ENCODE assay signal across 8 cellular contexts in genomic region chr7:43647772-43648643, GRCh38.
DNase-seq lines count a peak whose midpoint lies in the region; ATAC-seq and TF ChIP-seq lines count a peak whose summit lies in the region.

No MANE protein-coding gene starts in this region.

- H2AFZ ChIP-seq in OCI-LY7 (ENCODE audit: low read length) (no peak overlapping the region), parathyroid adenoma (no peak overlapping the region)

- no peaks in the 10 kb centered on the region for H3K9me3 ChIP-seq in OCI-LY7 (ENCODE audit: low read length)
- H3K9me3 ChIP-seq in parathyroid adenoma (ENCODE audit: control insufficient read depth, low read length) = no peaks in the 10 kb centered on the region

- peaks cover 82% of the 10 kb centered on the region for H3K4me1 ChIP-seq in OCI-LY7 (ENCODE audit: insufficient read depth, low read length, poor library complexity, severe bottlenecking)
- H3K4me1 ChIP-seq in parathyroid adenoma = no peaks in the 10 kb centered on the region

- POLR2A ChIA-PET in OCI-LY7 (lab: Charles Lee) = interaction anchor here (1.1 to 4.2 kb wide), 8 partner anchors 9 to 66 kb away, joined by 4 to 27 read pairs (median 8); partner anchors contain the start of gene STK17A

- H3K4me2 ChIP-seq in OCI-LY7 (ENCODE audit: low read length) = peak overlapping the region; percentile 97
- H3K4me2 ChIP-seq in parathyroid adenoma (ENCODE audit: low read length) = no peak overlapping the region

- peak overlapping the region; percentile 74 for H3K4me3 Mint-ChIP-seq in activated naive CD8-positive, alpha-beta T cell treated with anti-CD3 and anti-CD28 coated beads, Interleukin-2, amount 50 U/mL, for 24 hours

- DNase-seq in ACHN = peak; percentile 93
- DNase-seq in OCI-LY7 (ENCODE audit: low spot score) = peak; percentile 57
- DNase-seq in activated naive CD8-positive, alpha-beta T cell treated with anti-CD3 and anti-CD28 coated beads, Interleukin-2, amount 50 U/mL, for 24 hours = peak; percentile 51
- DNase-seq in head of caudate nucleus = peak; percentile 43 to 88 (median 73)
- no peak for DNase-seq in ecto neural progenitor cell (ENCODE audit: low spot score)

- TF ChIP-seq CTCF in OCI-LY7 (conservative IDR thresholded peaks at IDR 0.05; ENCODE audit: low read length) = no peak
- no peak for TF ChIP-seq CTCF in parathyroid adenoma (IDR thresholded peaks at IDR 0.05)

- intact Hi-C loops in OCI-LY7 (cut with micrococcal nuclease; ENCODE audit: unreplicated experiment) (no loop called here), head of caudate nucleus (cut with DNase I) (no loop called here)

- peak overlapping the region; percentile 64 for H3K4me3 ChIP-seq in OCI-LY7 (ENCODE audit: low read depth, low read length, poor library complexity, severe bottlenecking)
- H3K4me3 ChIP-seq in parathyroid adenoma (ENCODE audit: low read depth, low read length) = no peak overlapping the region

- H3K27ac ChIP-seq in OCI-LY7 (ENCODE audit: low read depth, low read length, poor library complexity, severe bottlenecking) = peak overlapping the region; percentile 97
- H3K27ac ChIP-seq in parathyroid adenoma = peak overlapping the region; percentile 29

- H3K27me3 ChIP-seq in parathyroid adenoma (ENCODE audit: control insufficient read depth, insufficient read depth, low read length) = no peaks in the 10 kb centered on the region

- H4K20me1 ChIP-seq in OCI-LY7 (ENCODE audit: insufficient read depth, low read length) = peaks cover 6% of the 10 kb centered on the region; the same call in 1 of the 2 replicates

- CTCF ChIA-PET in OCI-LY7 (lab: Charles Lee; ENCODE audit: unreplicated experiment) = interaction anchor here (1.3 kb wide), 1 partner anchor 65 kb away, joined by 11 read pairs; the partner anchor contains the start of gene STK17A

- peaks cover 19% of the 10 kb centered on the region; the same call in 1 of the 2 replicates for H3K79me2 ChIP-seq in OCI-LY7 (ENCODE audit: insufficient read depth, low read depth, low read length)
- peaks cover 2% of the 10 kb centered on the region for H3K79me2 ChIP-seq in parathyroid adenoma

- H3K27me3 Mint-ChIP-seq in activated naive CD8-positive, alpha-beta T cell treated with anti-CD3 and anti-CD28 coated beads, Interleukin-2, amount 50 U/mL, for 24 hours = no peaks in the 10 kb centered on the region

- peaks cover 44% of the 10 kb centered on the region for H3K36me3 Mint-ChIP-seq in activated naive CD8-positive, alpha-beta T cell treated with anti-CD3 and anti-CD28 coated beads, Interleukin-2, amount 50 U/mL, for 24 hours (ENCODE audit: low read depth)

- peaks cover 42% of the 10 kb centered on the region for H3K36me3 ChIP-seq in OCI-LY7 (ENCODE audit: insufficient read depth, low read length)
- H3K36me3 ChIP-seq in parathyroid adenoma (ENCODE audit: control insufficient read depth, insufficient read depth, low read length) = no peaks in the 10 kb centered on the region

- no peaks in the 10 kb centered on the region for H3K9me3 Mint-ChIP-seq in activated naive CD8-positive, alpha-beta T cell treated with anti-CD3 and anti-CD28 coated beads, Interleukin-2, amount 50 U/mL, for 24 hours

- ATAC-seq in GM18519 (IDR thresholded peaks at IDR 0.05; ENCODE audit: low FRiP score, unreplicated experiment) (peak; percentile 27), HG03442 (IDR thresholded peaks at IDR 0.05; ENCODE audit: unreplicated experiment) (peak; percentile 18)
- ATAC-seq in activated naive CD8-positive, alpha-beta T cell treated with anti-CD3 and anti-CD28 coated beads, Interleukin-2, amount 50 U/mL, for 24 hours = peak; percentile 74

- H3K9me2 ChIP-seq in OCI-LY7 (ENCODE audit: insufficient read depth, low read length) = no peaks in the 10 kb centered on the region

- TSS peak; percentile 39 for BruUV-seq in OCI-LY7 (replicated peaks; lab: Mats Ljungman, UMichigan)

- H3K4me1 Mint-ChIP-seq in activated naive CD8-positive, alpha-beta T cell treated with anti-CD3 and anti-CD28 coated beads, Interleukin-2, amount 50 U/mL, for 24 hours = peaks cover 99% of the 10 kb centered on the region

- in situ Hi-C loops in ACHN (cut with HindIII; ENCODE audit: low pct_ligation_motif_present, low pct_unique_long_range_greater_than_20kb, low sequenced_read_pairs) = no loop called here

- no peak overlapping the region for H3K9ac ChIP-seq in parathyroid adenoma

- peak overlapping the region; percentile 98 for H3K27ac Mint-ChIP-seq in activated naive CD8-positive, alpha-beta T cell treated with anti-CD3 and anti-CD28 coated beads, Interleukin-2, amount 50 U/mL, for 24 hours

Comparison
In these comparisons a context has a peak if more than half of its experiments do, and no peak if none do; other contexts are left out.
1. ATAC-seq: peak in every context shown above with its lines; median percentile 74 in activated naive CD8-positive, alpha-beta T cell treated with anti-CD3 and anti-CD28 coated beads, Interleukin-2, amount 50 U/mL, for 24 hours; 27 in GM18519; 18 in HG03442.